8 cellular contexts compared by ENCODE assay signal in genomic region chr17:36534881-36535668, GRCh38. TPM values are rescaled to one million over a fixed set of nuclear protein-coding genes. Genes with fewer than 3 reads are reported as not detected.
DNase-seq lines count a peak whose midpoint lies in the region; ATAC-seq and TF ChIP-seq lines count a peak whose summit lies in the region.

PIGW (plus strand) TSS chr17:36534987; CDS start chr17:36537102, 2,115 bp downstream.

- DNase-seq in NCI-H1436 treated with DMSO at 0.1 percent for 48 hours (lab: John Stamatoyannopoulos, UW) (peak; percentile 68), T-cell (peak; percentile 65 to 87 (median 77)), adipocyte (ENCODE audit: low read depth) (peak; percentile 96), heart left ventricle (peak; percentile 87 to 94 (median 92)), posterior vena cava (ENCODE audit: low spot score) (peak; percentile 97), upper lobe of left lung (peak; percentile 92 to 98)

- TF ChIP-seq CTCF in GM12875 (IDR thresholded peaks at IDR 0.05; ENCODE audit: borderline replicate concordance, insufficient read depth, low read depth, low read length) (no peak), heart left ventricle (IDR thresholded peaks at IDR 0.05) (peak in 3 of 12 donors; percentile 13 to 29 (median 26)), upper lobe of left lung (IDR thresholded peaks at IDR 0.05) (peak in 4 of 6 experiments; percentile 19 to 33 (median 23))

- H3K4me3 Mint-ChIP-seq in T-cell = peak within 1 kb of the TSS; percentile 94 to 99 (median 97)

- CTCF ChIA-PET in T-cell (lab: Charles Lee) = interaction anchor here (0.6 to 1.3 kb wide), 8 partner anchors 9 to 68 kb away, joined by 3 to 6 read pairs (median 3); partner anchors contain the start of genes GGNBP2 (in 1 of the 2), MRM1 (in 1 of the 2) and ZNHIT3 (in 1 of the 2)

- POLR2A ChIA-PET in T-cell (lab: Charles Lee) = interaction anchor here in 1 of 2 donors (2.6 kb wide), 1 partner anchor 11 kb away, joined by 11 read pairs; the partner anchor contains the start of gene GGNBP2

- H3K4me1 Mint-ChIP-seq in T-cell = peaks cover 16 to 30% (median 19%) of the 10 kb centered on the region in 3 donors

- H3K9ac ChIP-seq in adipocyte (ENCODE audit: low read length) = peak within 1 kb of the TSS; percentile 96

- no peaks in the 10 kb centered on the region for H3K27me3 ChIP-seq in adipocyte (replicated peaks; ENCODE audit: control insufficient read depth, insufficient read depth, low read length)
- no peaks in the 10 kb centered on the region for H3K27me3 ChIP-seq in heart left ventricle
- H3K27me3 ChIP-seq in upper lobe of left lung = no peaks in the 10 kb centered on the region

- H3K27ac ChIP-seq in heart left ventricle (peak within 1 kb of the TSS; percentile 84 to 99 (median 96)), upper lobe of left lung (peak within 1 kb of the TSS; percentile 89 to 99 (median 96))

- intact Hi-C loops in heart left ventricle (cut with DNase I) = loop anchor here in 7 of 10 donors (1.0 to 10.0 kb wide), 7 partner anchors 9 to 66 kb away; partner anchors contain the start of genes ZNHIT3 (in 4 of the 7), GGNBP2 (in 1 of the 7) and MRM1 (in 1 of the 7)
- intact Hi-C loops in posterior vena cava (cut with DNase I) = no loop called here

- TF ChIP-seq POLR2A in heart left ventricle (IDR thresholded peaks at IDR 0.05) (peak in 1 of 2 donors; percentile 83), upper lobe of left lung (IDR thresholded peaks at IDR 0.05) (peak in 3 of 4 donors; percentile 29 to 93 (median 89))

- H3K27ac Mint-ChIP-seq in T-cell = peak within 1 kb of the TSS; percentile 94 to 97

- peaks cover 39% of the 10 kb centered on the region for H3K36me3 ChIP-seq in adipocyte (ENCODE audit: control insufficient read depth, insufficient read depth, low read length, severe bottlenecking)
- peaks cover 0 to 62% (median 43%) of the 10 kb centered on the region in 9 donors for H3K36me3 ChIP-seq in heart left ventricle
- peaks cover 5 to 43% (median 7%) of the 10 kb centered on the region in 4 donors for H3K36me3 ChIP-seq in upper lobe of left lung

- peak in 1 of 4 donors; percentile 71 for TF ChIP-seq EP300 in upper lobe of left lung (IDR thresholded peaks at IDR 0.05)

- H3K36me3 Mint-ChIP-seq in T-cell = peaks cover 21% of the 10 kb centered on the region

- ATAC-seq in HG02763 (IDR thresholded peaks at IDR 0.05; ENCODE audit: unreplicated experiment) (peak; percentile 77), T-cell (replicated peaks in 1 of 4) (peak; percentile 83 to 86 (median 85)), heart left ventricle (peak; percentile 85 to 95 (median 92)), upper lobe of left lung (ENCODE audit: low FRiP score in 2 of 2) (peak; percentile 95 to 97)

- H3K9me3 Mint-ChIP-seq in T-cell = no peaks in the 10 kb centered on the region

- H3K4me3 ChIP-seq in GM12875 (ENCODE audit: low read depth, low read length) (peak within 1 kb of the TSS; percentile 99), adipocyte (ENCODE audit: low read length) (peak within 1 kb of the TSS; percentile 94), heart left ventricle (peak within 1 kb of the TSS; percentile 38 to 94 (median 82)), upper lobe of left lung (peak within 1 kb of the TSS; percentile 60 to 97 (median 78))

- no peaks in the 10 kb centered on the region for H3K27me3 Mint-ChIP-seq in T-cell

- 0 to 1% (median 1%) methylated on average over 39 to 82 of the region's 82 CpGs for WGBS in heart left ventricle, 4 donors
- WGBS in upper lobe of left lung, 2 donors = 1% methylated on average over 11 to 54 of the region's 82 CpGs

- H3K9me3 ChIP-seq in adipocyte (ENCODE audit: control insufficient read depth, low read length) (no peaks in the 10 kb centered on the region), heart left ventricle (no peaks in the 10 kb centered on the region), upper lobe of left lung (no peaks in the 10 kb centered on the region)

- H3K4me1 ChIP-seq in adipocyte (ENCODE audit: control insufficient read depth, insufficient read depth, low read length) (peaks cover 14% of the 10 kb centered on the region), heart left ventricle (peaks cover 0 to 22% (median 14%) of the 10 kb centered on the region in 12 donors), upper lobe of left lung (peaks cover 4 to 21% (median 11%) of the 10 kb centered on the region in 4 donors)

RNA-seq across cellular contexts. Expression of gene PIGW, which starts in this region (rescaled TPM):
- total RNA-seq in T-cell = 1 to 10 TPM; 6.0 to 8.7 (median 6.5) TPM
- total RNA-seq in heart left ventricle = 1 to 10 TPM; 2.1 to 7.9 (median 5.7) TPM
- 1 to 10 TPM; 2.7 to 8.9 TPM for polyA plus RNA-seq in heart left ventricle
- total RNA-seq in posterior vena cava = 1 to 10 TPM; 6.0 to 6.3 TPM
- total RNA-seq in upper lobe of left lung = 10 to 100 TPM in 2 of 6 donors, 1 to 10 TPM in 2, under 1 TPM in 1, not detected in 1; 0.67 to 11.9 (median 9.3) TPM

Comparison
In these comparisons a context has a peak if more than half of its experiments do, and no peak if none do; other contexts are left out.
1. Peak in every context shown above with its lines: DNase-seq, ATAC-seq, H3K4me3 ChIP-seq and H3K27ac ChIP-seq.
2. intact Hi-C loops: an anchor here in heart left ventricle (1.0 to 10.0 kb wide); none called in posterior vena cava.